Comparison of ENCODE assay signal across 20 cellular contexts in genomic region chr2:113053666-113054435, GRCh38.
DNase-seq lines count a peak whose midpoint lies in the region; ATAC-seq and FAIRE-seq lines count a peak whose summit lies in the region.
"Had no signal": no experiment of that assay in that cellular context is flagged by ENCODE, and none has a peak within 500 bp of the region (broad histone marks: within the 10 kb centered on the region; RNA-seq: fewer than 3 reads in every experiment).

No MANE protein-coding gene starts in this region.

- ATAC-seq in stimulated activated effector memory CD8-positive, alpha-beta T cell treated with anti-CD3 and anti-CD28 coated beads, Interleukin-12 subunit alpha, Interleukin-12 subunit beta, amount 100 ng/mL, for 72 hours, result peak; percentile 46
- ATAC-seq in GM21528 (IDR thresholded peaks at IDR 0.05; ENCODE audit: low FRiP score, unreplicated experiment), result no peak
- ATAC-seq: HepG2, Panc1 had no signal

- no peak overlapping the region for H3K4me3 Mint-ChIP-seq in activated naive CD4-positive, alpha-beta T cell treated with anti-CD3 and anti-CD28 coated beads, Interleukin-2, amount 50 U/mL, for 24 hours
- H3K4me3 Mint-ChIP-seq in activated naive CD4-positive, alpha-beta T cell treated with anti-CD3 and anti-CD28 coated beads, Interleukin-2, amount 10 ng/mL, durations not matched to agents 7 days and 5 days, result no peak overlapping the region
- no peak overlapping the region for H3K4me3 Mint-ChIP-seq in stimulated activated effector memory CD8-positive, alpha-beta T cell treated with anti-CD3 and anti-CD28 coated beads, Interleukin-12 subunit alpha, Interleukin-12 subunit beta, amount 100 ng/mL, for 72 hours
- H3K4me3 Mint-ChIP-seq: CD14-positive monocyte had no signal

- H3K36me3 Mint-ChIP-seq in activated naive CD4-positive, alpha-beta T cell treated with anti-CD3 and anti-CD28 coated beads, Interleukin-2, amount 50 U/mL, for 24 hours, result peaks cover 14% of the 10 kb centered on the region
- no peaks in the 10 kb centered on the region for H3K36me3 Mint-ChIP-seq in activated naive CD4-positive, alpha-beta T cell treated with anti-CD3 and anti-CD28 coated beads, Interleukin-2, amount 10 ng/mL, durations not matched to agents 7 days and 5 days
- H3K36me3 Mint-ChIP-seq in stimulated activated effector memory CD8-positive, alpha-beta T cell treated with anti-CD3 and anti-CD28 coated beads, Interleukin-12 subunit alpha, Interleukin-12 subunit beta, amount 100 ng/mL, for 72 hours, result no peaks in the 10 kb centered on the region
- H3K36me3 Mint-ChIP-seq: CD14-positive monocyte had no signal

- no peak for FAIRE-seq in RCC 7860 (lab: Jason Lieb, UNC)
- FAIRE-seq: GM12892, H1, HepG2 had no signal

- peak overlapping the region; percentile 61 for H3K27ac Mint-ChIP-seq in activated naive CD4-positive, alpha-beta T cell treated with anti-CD3 and anti-CD28 coated beads, Interleukin-2, amount 50 U/mL, for 24 hours
- no peak overlapping the region for H3K27ac Mint-ChIP-seq in activated naive CD4-positive, alpha-beta T cell treated with anti-CD3 and anti-CD28 coated beads, Interleukin-2, amount 10 ng/mL, durations not matched to agents 7 days and 5 days
- H3K27ac Mint-ChIP-seq in stimulated activated effector memory CD8-positive, alpha-beta T cell treated with anti-CD3 and anti-CD28 coated beads, Interleukin-12 subunit alpha, Interleukin-12 subunit beta, amount 100 ng/mL, for 72 hours, result no peak overlapping the region
- H3K27ac Mint-ChIP-seq: CD14-positive monocyte had no signal

- peak overlapping the region; percentile 49 for H3K27ac ChIP-seq in epithelial cell of prostate
- H3K27ac ChIP-seq: KMS-11 had no signal

- no peak for DNase-seq in activated naive CD4-positive, alpha-beta T cell treated with anti-CD3 and anti-CD28 coated beads, Interleukin-2, amount 10 ng/mL, durations not matched to agents 7 days and 5 days
- DNase-seq in RCC 7860 (ENCODE audit: low spot score) (peak; percentile 36), epithelial cell of prostate (ENCODE audit: low read depth, low spot score) (no peak), GF-D8 (lab: John Stamatoyannopoulos, UW) (no peak)
- DNase-seq in stimulated activated effector memory CD8-positive, alpha-beta T cell treated with anti-CD3 and anti-CD28 coated beads, Interleukin-12 subunit alpha, Interleukin-12 subunit beta, amount 100 ng/mL, for 72 hours (ENCODE audit: low spot score in 2 of 2), result no peak
- DNase-seq: AML-193, NCI-H1092, NCI-H146, NCI-H2081, NCI-H510A, NCI-H82, Right ventricle myocardium superior had no signal

- H3K27me3 Mint-ChIP-seq in activated naive CD4-positive, alpha-beta T cell treated with anti-CD3 and anti-CD28 coated beads, Interleukin-2, amount 50 U/mL, for 24 hours, result no peaks in the 10 kb centered on the region
- H3K27me3 Mint-ChIP-seq in activated naive CD4-positive, alpha-beta T cell treated with anti-CD3 and anti-CD28 coated beads, Interleukin-2, amount 10 ng/mL, durations not matched to agents 7 days and 5 days, result peaks cover 11% of the 10 kb centered on the region

- H3K4me1 Mint-ChIP-seq in activated naive CD4-positive, alpha-beta T cell treated with anti-CD3 and anti-CD28 coated beads, Interleukin-2, amount 50 U/mL, for 24 hours, result peaks cover 23% of the 10 kb centered on the region
- no peaks in the 10 kb centered on the region for H3K4me1 Mint-ChIP-seq in activated naive CD4-positive, alpha-beta T cell treated with anti-CD3 and anti-CD28 coated beads, Interleukin-2, amount 10 ng/mL, durations not matched to agents 7 days and 5 days
- no peaks in the 10 kb centered on the region for H3K4me1 Mint-ChIP-seq in stimulated activated effector memory CD8-positive, alpha-beta T cell treated with anti-CD3 and anti-CD28 coated beads, Interleukin-12 subunit alpha, Interleukin-12 subunit beta, amount 100 ng/mL, for 72 hours
- H3K4me1 Mint-ChIP-seq: CD14-positive monocyte had no signal

- CTCF ChIA-PET in activated naive CD4-positive, alpha-beta T cell treated with anti-CD3 and anti-CD28 coated beads, Interleukin-2, amount 10 ng/mL, durations not matched to agents 7 days and 5 days (lab: Charles Lee), result no interaction called here

- peaks cover 16% of the 10 kb centered on the region for H3K9me3 Mint-ChIP-seq in activated naive CD4-positive, alpha-beta T cell treated with anti-CD3 and anti-CD28 coated beads, Interleukin-2, amount 50 U/mL, for 24 hours
- H3K9me3 Mint-ChIP-seq in activated naive CD4-positive, alpha-beta T cell treated with anti-CD3 and anti-CD28 coated beads, Interleukin-2, amount 10 ng/mL, durations not matched to agents 7 days and 5 days, result peaks cover 21% of the 10 kb centered on the region
- peaks cover 2% of the 10 kb centered on the region for H3K9me3 Mint-ChIP-seq in stimulated activated effector memory CD8-positive, alpha-beta T cell treated with anti-CD3 and anti-CD28 coated beads, Interleukin-12 subunit alpha, Interleukin-12 subunit beta, amount 100 ng/mL, for 72 hours
